23 cellular contexts compared by ENCODE assay signal in genomic region chr22:40567106-40567505, GRCh38.
DNase-seq lines count a peak whose midpoint lies in the region; ATAC-seq, FAIRE-seq and TF ChIP-seq lines count a peak whose summit lies in the region.
"Had no signal": no experiment of that assay in that cellular context is flagged by ENCODE, and none has a peak within 500 bp of the region (broad histone marks: within the 10 kb centered on the region; RNA-seq: fewer than 3 reads in every experiment).

No MANE protein-coding gene starts in this region.

- intact Hi-C loops in PC-3 (cut with micrococcal nuclease) = no loop called here
- intact Hi-C loops in endothelial cell of umbilical vein (cut with micrococcal nuclease) = no loop called here

- no peaks in the 10 kb centered on the region for H3K36me3 ChIP-seq in PC-3 (ENCODE audit: low read depth, low read length)
- H3K36me3 ChIP-seq in endothelial cell of umbilical vein (ENCODE audit: control insufficient read depth in 2 of 2, extremely low read depth in 1 of 2, insufficient read depth in 2 of 2, low read length in 2 of 2) = no peaks in the 10 kb centered on the region
- no peaks in the 10 kb centered on the region for H3K36me3 ChIP-seq in osteoblast (ENCODE audit: insufficient read depth, low read length)
- H3K36me3 ChIP-seq: uterus had no signal

- H3K79me2 ChIP-seq in PC-3 (ENCODE audit: low read length) (peaks cover 84% of the 10 kb centered on the region), endothelial cell of umbilical vein (ENCODE audit: control insufficient read depth, insufficient read depth, low read length) (peaks cover 37% of the 10 kb centered on the region), osteoblast (ENCODE audit: insufficient read depth, low read length) (peaks cover 72% of the 10 kb centered on the region)

- no peak for TF ChIP-seq CTCF in PC-3 (conservative IDR thresholded peaks at IDR 0.05; ENCODE audit: low read depth, low read length)
- TF ChIP-seq CTCF in endothelial cell of umbilical vein (IDR thresholded peaks at IDR 0.05; ENCODE audit: extremely low read depth in 1 of 2, insufficient read depth in 1 of 2, low read depth in 1 of 2, low read length in 2 of 2) = no peak
- TF ChIP-seq CTCF in osteoblast (IDR thresholded peaks at IDR 0.05; ENCODE audit: extremely low read depth, low read depth, low read length) = no peak
- TF ChIP-seq CTCF in GM13976 (IDR thresholded peaks at IDR 0.05; ENCODE audit: borderline replicate concordance, control extremely low read depth, extremely low read depth, insufficient read depth, missing control alignments) = no peak

- TF ChIP-seq POLR2A in endothelial cell of umbilical vein (IDR thresholded peaks at IDR 0.05; ENCODE audit: low read depth, low read length) = no peak

- CTCF ChIA-PET in PC-3 (lab: Charles Lee) (no interaction called here), endothelial cell of umbilical vein (lab: Charles Lee) (no interaction called here)

- H4K20me1 ChIP-seq in PC-3 (ENCODE audit: low read length) = no peaks in the 10 kb centered on the region
- H4K20me1 ChIP-seq in endothelial cell of umbilical vein (replicated peaks; ENCODE audit: control insufficient read depth, extremely low read depth, insufficient read depth, low read length) = peaks cover 6% of the 10 kb centered on the region
- H4K20me1 ChIP-seq in osteoblast (ENCODE audit: insufficient read depth, low read length) = peaks cover 4% of the 10 kb centered on the region

- dilution Hi-C loops in endothelial cell of umbilical vein (cut with MboI; ENCODE audit: extremely low pct_ligation_motif_present, low sequenced_read_pairs) = no loop called here

- peak overlapping the region; percentile 23; the same call in 1 of the 2 replicates for H3K4me3 ChIP-seq in PC-3 (ENCODE audit: low read length)
- H3K4me3 ChIP-seq in endothelial cell of umbilical vein (replicated peaks in 1 of 3; ENCODE audit: insufficient read depth in 1 of 3, low read depth in 1 of 3, low read length in 3 of 3) = no peak overlapping the region
- H3K4me3 ChIP-seq in osteoblast (ENCODE audit: insufficient read depth, low read length) = no peak overlapping the region
- H3K4me3 ChIP-seq: lung, uterus had no signal

- peak overlapping the region; percentile 69 for H3K4me2 ChIP-seq in PC-3 (ENCODE audit: low read length)
- H3K4me2 ChIP-seq in endothelial cell of umbilical vein (ENCODE audit: insufficient read depth, low read length) = no peak overlapping the region
- H3K4me2 ChIP-seq in osteoblast (ENCODE audit: insufficient read depth, low read length) = no peak overlapping the region

- in situ Hi-C loops in GM13976 (cut with MboI; ENCODE audit: low sequenced_read_pairs, unreplicated experiment) = no loop called here

- H3K4me1 ChIP-seq in PC-3 (ENCODE audit: insufficient read depth, low read length) (peaks cover 18% of the 10 kb centered on the region), endothelial cell of umbilical vein (ENCODE audit: control insufficient read depth, extremely low read depth, insufficient read depth, low read length) (no peaks in the 10 kb centered on the region), osteoblast (ENCODE audit: insufficient read depth, low read length) (peaks cover 17% of the 10 kb centered on the region)

- no peaks in the 10 kb centered on the region for H3F3A ChIP-seq in PC-3 (ENCODE audit: low read length, unreplicated experiment)

- peak; percentile 31 for FAIRE-seq in endothelial cell of umbilical vein (lab: Jason Lieb, UNC)
- FAIRE-seq: G401.6, HTR-8/SVneo, TTC549 had no signal

- H3K9me1 ChIP-seq in endothelial cell of umbilical vein (replicated peaks; ENCODE audit: control insufficient read depth, extremely low read depth, insufficient read depth, low read length) = no peaks in the 10 kb centered on the region

- H3K9me3 ChIP-seq in PC-3 (ENCODE audit: low read length) (no peaks in the 10 kb centered on the region), endothelial cell of umbilical vein (replicated peaks; ENCODE audit: control insufficient read depth, insufficient read depth, low read length) (no peaks in the 10 kb centered on the region), osteoblast (ENCODE audit: low read depth, low read length) (no peaks in the 10 kb centered on the region)
- H3K9me3 ChIP-seq: uterus had no signal

- H3K27me3 ChIP-seq in PC-3 (ENCODE audit: low read length) (no peaks in the 10 kb centered on the region), endothelial cell of umbilical vein (ENCODE audit: control insufficient read depth in 2 of 2, insufficient read depth in 2 of 2, low read length in 2 of 2) (no peaks in the 10 kb centered on the region), osteoblast (ENCODE audit: insufficient read depth, low read length) (no peaks in the 10 kb centered on the region)
- H3K27me3 ChIP-seq: uterus had no signal

- BruUV-seq in PC-3 (replicated peaks; lab: Mats Ljungman, UMichigan) = no TSS peak
- BruUV-seq in endothelial cell of umbilical vein (replicated peaks; lab: Mats Ljungman, UMichigan) = no TSS peak

- POLR2A ChIA-PET in PC-3 (lab: Charles Lee; ENCODE audit: unreplicated experiment) = no interaction called here
- POLR2A ChIA-PET in endothelial cell of umbilical vein (lab: Charles Lee) = no interaction called here

- no peak overlapping the region for H2AFZ ChIP-seq in PC-3 (ENCODE audit: low read length)
- H2AFZ ChIP-seq in endothelial cell of umbilical vein (ENCODE audit: low read depth, low read length) = no peak overlapping the region
- no peak overlapping the region for H2AFZ ChIP-seq in osteoblast (ENCODE audit: low read length)

- 0 out of 2 replicates have a peak overlapping the region, but pooled peaks have one; percentile 7 for H3K27ac ChIP-seq in PC-3 (ENCODE audit: low read length)
- H3K27ac ChIP-seq in endothelial cell of umbilical vein (ENCODE audit: insufficient read depth, low read depth, low read length) = no peak overlapping the region
- H3K27ac ChIP-seq in osteoblast (ENCODE audit: low read depth, low read length) = no peak overlapping the region

- DNase-seq in EL = peak; percentile 45
- peak; percentile 63 for DNase-seq in PC-3
- DNase-seq in endothelial cell of umbilical vein (ENCODE audit: low read depth, low spot score) = no peak
- DNase-seq in osteoblast (ENCODE audit: insufficient read length, low spot score, missing footprints) = peak; percentile 27
- DNase-seq in GM13976 (ENCODE audit: low spot score) = no peak
- DNase-seq in NCI-H1694 treated with DMSO at 0.1 percent for 48 hours (lab: John Stamatoyannopoulos, UW) = no peak
- DNase-seq in central memory CD4-positive, alpha-beta T cell = no peak
- no peak for DNase-seq in activated CD4-positive, alpha-beta T cell treated with anti-CD3 and anti-CD28 coated beads, Interleukin-2, amount 50 U/mL, for 1 hour
- DNase-seq: activated CD4-positive, alpha-beta T cell treated with anti-CD3 and anti-CD28 coated beads, Interleukin-2, amount 10 ng/mL, durations not matched to agents 7 days and 5 days; activated naive CD4-positive, alpha-beta T cell; activated T-cell treated with anti-CD3 and anti-CD28 coated beads for 4 hours; aorta; glutamatergic neuron; NCI-H1417; NCI-H2171 treated with DMSO at 0.1 percent for 48 hours; NCI-H774; posterior cingulate gyrus; stimulated activated CD4-positive, alpha-beta T cell treated with anti-CD3 and anti-CD28 coated beads, Interleukin-4, amount 100 ng/mL, for 1 hour; uterus had no signal

- ATAC-seq in PC-3 = peak; percentile 51

- no peaks in the 10 kb centered on the region for H3K9me2 ChIP-seq in PC-3 (replicated peaks; ENCODE audit: low read length)

- H3K9ac ChIP-seq in PC-3 (ENCODE audit: low read length) (no peak overlapping the region), endothelial cell of umbilical vein (replicated peaks; ENCODE audit: extremely low read depth, insufficient read depth, low read length) (no peak overlapping the region)

TF ChIP-seq in endothelial cell of umbilical vein, 7 proteins besides CTCF, POLR2A, EP300 and RAD21:
- no peak for TF ChIP-seq JUN (IDR thresholded peaks at IDR 0.05; ENCODE audit: borderline replicate concordance, insufficient read depth, insufficient read length, low read depth)
- TF ChIP-seq GATA2 (IDR thresholded peaks at IDR 0.05; ENCODE audit: insufficient read depth, insufficient read length, low read depth, low read length) = no peak
- no peak for TF ChIP-seq MYC (IDR thresholded peaks at IDR 0.05; ENCODE audit: low read depth, low read length)
- no peak for TF ChIP-seq EZH2 (IDR thresholded peaks at IDR 0.05; ENCODE audit: borderline replicate concordance, low read depth, low read length, severe bottlenecking)
- TF ChIP-seq MAX (IDR thresholded peaks at IDR 0.05; ENCODE audit: insufficient read depth, insufficient read length) = no peak
- TF ChIP-seq FOS (IDR thresholded peaks at IDR 0.05; ENCODE audit: borderline replicate concordance, insufficient read depth, low read length) = no peak
- TF ChIP-seq POLR2AphosphoS5 (IDR thresholded peaks at IDR 0.05; ENCODE audit: insufficient read depth, low read depth, low read length) = no peak

Comparison
In these comparisons a context has a peak if more than half of its experiments do, and no peak if none do; other contexts are left out.
1. DNase-seq: peak in EL (single experiment), PC-3 (single experiment) and osteoblast (single experiment); none in endothelial cell of umbilical vein (single experiment), GM13976 (single experiment), NCI-H1694 treated with DMSO at 0.1 percent for 48 hours (single experiment), central memory CD4-positive, alpha-beta T cell (single experiment) and activated CD4-positive, alpha-beta T cell treated with anti-CD3 and anti-CD28 coated beads, Interleukin-2, amount 50 U/mL, for 1 hour (single experiment).